Comparison of ENCODE assay signal across 8 cellular contexts in the genomic region with DNA sequence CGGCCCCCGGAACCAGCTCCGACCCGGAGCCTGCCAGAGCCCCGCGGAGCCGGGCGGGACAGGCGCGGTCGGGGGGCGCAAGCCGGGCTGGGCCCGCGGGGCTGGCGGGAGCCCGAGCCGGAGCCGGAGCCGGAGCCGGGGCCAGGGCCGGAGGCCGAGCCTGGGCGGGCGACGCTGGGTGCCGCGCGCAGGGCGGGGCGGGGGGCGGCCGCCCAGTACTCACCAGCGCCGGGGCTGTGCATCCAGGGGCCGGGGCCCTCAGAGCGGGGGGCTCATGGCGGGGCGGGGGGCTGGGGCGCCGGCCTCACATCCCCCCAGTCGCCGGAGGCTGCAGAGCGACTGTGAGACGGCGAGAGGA. TPM values are rescaled to one million over a fixed set of nuclear protein-coding genes. Genes with fewer than 3 reads are reported as not detected.
DNase-seq lines count a peak whose midpoint lies in the region; ATAC-seq, FAIRE-seq and TF ChIP-seq lines count a peak whose summit lies in the region.

No MANE protein-coding gene starts in this region.

- peaks cover 83% of the 10 kb centered on the region for H3K4me1 ChIP-seq in DOHH2 (ENCODE audit: control insufficient read depth, low read length)
- H3K4me1 ChIP-seq in astrocyte (ENCODE audit: insufficient read depth, low read length): peaks cover 49% of the 10 kb centered on the region
- H3K4me1 ChIP-seq in right lobe of liver: peaks cover 0 to 3% (median 0%) of the 10 kb centered on the region in 4 donors
- H3K4me1 ChIP-seq in urinary bladder (ENCODE audit: insufficient read depth): no peaks in the 10 kb centered on the region

- no CpG with 5 or more reads among the region's 46 CpGs for WGBS in right lobe of liver (ENCODE audit: insufficient coverage, low coverage, low lambda C conversion rate, missing lambda C conversion rate)
- WGBS in urinary bladder: 1% methylated on average over 46 of the region's 46 CpGs

- ATAC-seq in HG02938 (IDR thresholded peaks at IDR 0.05; ENCODE audit: unreplicated experiment) (peak; percentile 14), right lobe of liver (peak in 3 of 4 donors; percentile 10 to 12 (median 11)), GM18861 (IDR thresholded peaks at IDR 0.05; ENCODE audit: unreplicated experiment) (no peak)

- peak overlapping the region; percentile 99 for H3K27ac ChIP-seq in DOHH2 (ENCODE audit: low read depth, low read length)
- H3K27ac ChIP-seq in astrocyte (ENCODE audit: low read depth, low read length): peak overlapping the region; percentile 96
- H3K27ac ChIP-seq in right lobe of liver: peak overlapping the region; percentile 72 to 85 (median 76)
- peak overlapping the region; percentile 95 for H3K27ac ChIP-seq in urinary bladder (ENCODE audit: low read depth)

- H3K9me2 ChIP-seq in DOHH2 (replicated peaks; ENCODE audit: control insufficient read depth, low read length): no peaks in the 10 kb centered on the region

- 0 out of 2 replicates have a peak, but pooled peaks cover 2% of the 10 kb centered on the region for H4K20me1 ChIP-seq in DOHH2 (ENCODE audit: control insufficient read depth, insufficient read depth, low read depth, low read length)
- peaks cover 46% of the 10 kb centered on the region for H4K20me1 ChIP-seq in astrocyte (ENCODE audit: insufficient read depth, low read length)

- TF ChIP-seq CTCF in DOHH2 (IDR thresholded peaks at IDR 0.05; ENCODE audit: low read depth, low read length, poor library complexity, severe bottlenecking) (no peak), astrocyte (IDR thresholded peaks at IDR 0.05; ENCODE audit: insufficient read depth, low read depth, low read length) (no peak), right lobe of liver (IDR thresholded peaks at IDR 0.05) (no peak), GM10266 (IDR thresholded peaks at IDR 0.05; ENCODE audit: control insufficient read depth, insufficient read depth, low read depth, missing control alignments) (no peak)

- H3K4me1 Mint-ChIP-seq in astrocyte (ENCODE audit: low read depth, unreplicated experiment): peaks cover 53% of the 10 kb centered on the region

- H3K4me2 ChIP-seq in DOHH2 (ENCODE audit: low read length): peak overlapping the region; percentile 94
- H3K4me2 ChIP-seq in astrocyte (ENCODE audit: low read length): peak overlapping the region; percentile 99

- intact Hi-C loops in right lobe of liver (cut with DNase I): no loop called here

- H3K27me3 Mint-ChIP-seq in astrocyte (ENCODE audit: low read depth, unreplicated experiment): no peaks in the 10 kb centered on the region

- no peak overlapping the region for H3K4me3 Mint-ChIP-seq in astrocyte (ENCODE audit: unreplicated experiment)

- H3K36me3 ChIP-seq in DOHH2 (ENCODE audit: control insufficient read depth, low read length) (peaks cover 36% of the 10 kb centered on the region), astrocyte (ENCODE audit: insufficient read depth, low read length) (no peaks in the 10 kb centered on the region), right lobe of liver (no peaks in the 10 kb centered on the region), urinary bladder (ENCODE audit: insufficient read depth) (no peaks in the 10 kb centered on the region)

- H3K4me3 ChIP-seq in DOHH2 (ENCODE audit: low read length) (peak overlapping the region; percentile 85), astrocyte (ENCODE audit: insufficient read depth, low read depth, low read length) (peak overlapping the region; percentile 88), right lobe of liver (peak overlapping the region; percentile 49 to 63 (median 59)), urinary bladder (ENCODE audit: low read depth, low read length) (peak overlapping the region; percentile 81)

- DNase-seq in astrocyte (ENCODE audit: low read depth): no peak
- no peak for DNase-seq in right lobe of liver
- DNase-seq in H4 (ENCODE audit: low spot score): no peak
- DNase-seq in GM10266 (ENCODE audit: extremely low spot score): no peak

- peaks cover 2% of the 10 kb centered on the region for H3K36me3 Mint-ChIP-seq in astrocyte (ENCODE audit: low read depth, unreplicated experiment)

- H3K27ac Mint-ChIP-seq in astrocyte (ENCODE audit: unreplicated experiment): no peak overlapping the region

- H3F3A ChIP-seq in DOHH2 (ENCODE audit: control insufficient read depth, insufficient read depth): peaks cover 22% of the 10 kb centered on the region

- H3K9me3 Mint-ChIP-seq in astrocyte (ENCODE audit: unreplicated experiment): no peaks in the 10 kb centered on the region

- peaks cover 55% of the 10 kb centered on the region for H3K79me2 ChIP-seq in DOHH2 (ENCODE audit: control insufficient read depth, low read length)
- H3K79me2 ChIP-seq in astrocyte (ENCODE audit: insufficient read depth, low read length): peaks cover 57% of the 10 kb centered on the region

- no peak for TF ChIP-seq POLR2A in right lobe of liver (IDR thresholded peaks at IDR 0.05)

- H3K9ac ChIP-seq in astrocyte (ENCODE audit: low read length): peak overlapping the region; percentile 95

- H3K9me3 ChIP-seq in DOHH2 (ENCODE audit: control insufficient read depth, insufficient read depth, low read length) (no peaks in the 10 kb centered on the region), astrocyte (ENCODE audit: insufficient read depth, low read depth, low read length) (no peaks in the 10 kb centered on the region), right lobe of liver (no peaks in the 10 kb centered on the region)

- FAIRE-seq in astrocyte (lab: Jason Lieb, UNC): no peak

- no peak overlapping the region for H2AFZ ChIP-seq in astrocyte (ENCODE audit: low read depth, low read length)

- H3K27me3 ChIP-seq in DOHH2 (ENCODE audit: control insufficient read depth, low read length) (no peaks in the 10 kb centered on the region), astrocyte (ENCODE audit: insufficient read depth, low read length) (no peaks in the 10 kb centered on the region), right lobe of liver (no peaks in the 10 kb centered on the region)

RNA-seq across cellular contexts. Expression of a gene that starts 0.2 kb away (rescaled TPM):
- total RNA-seq in astrocyte: 76.3 and 92.2 TPM in 2 replicates
- 10 to 100 TPM in 2 of 6 experiments, 1 to 10 TPM in 4; 6.6 to 18.8 (median 8.4) TPM for total RNA-seq in right lobe of liver
- total RNA-seq in urinary bladder: 26.8 TPM
- 92.4 TPM for polyA plus RNA-seq in urinary bladder
- 10.0 and 13.7 TPM in 2 replicates for total RNA-seq in H4 (2014; rRNA removed; shearing (Covaris generic))

RNA-seq across cellular contexts. Expression of a gene that starts 46.5 kb away (rescaled TPM):
- 17.7 and 23.8 TPM in 2 replicates for total RNA-seq in astrocyte
- total RNA-seq in right lobe of liver: 10 to 100 TPM; 12.4 to 20.4 (median 18.0) TPM
- total RNA-seq in urinary bladder: 8.6 TPM
- polyA plus RNA-seq in urinary bladder: 31.1 TPM
- total RNA-seq in H4 (2014; rRNA removed; shearing (Covaris generic)): 11.9 and 14.0 TPM in 2 replicates
